14 cellular contexts compared by ENCODE assay signal in the genomic region with DNA sequence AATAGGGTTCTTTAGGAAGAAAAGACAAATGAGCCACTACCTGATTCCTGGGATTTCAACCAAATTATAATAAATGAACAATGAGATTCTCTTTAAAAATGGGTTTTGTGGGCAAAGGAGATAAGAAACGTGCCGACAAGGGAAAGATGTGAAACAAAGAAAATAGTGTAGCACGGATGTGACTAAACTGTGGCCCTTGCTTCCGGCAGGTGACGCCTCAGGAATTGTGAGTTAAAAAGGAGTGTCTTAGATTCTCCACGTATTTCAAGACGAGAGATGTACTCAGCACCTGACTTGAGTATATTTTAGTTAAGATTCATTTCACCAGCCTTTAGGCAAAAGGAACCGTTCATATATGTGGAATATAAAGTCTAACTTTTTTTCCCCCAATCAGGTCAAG.
DNase-seq lines count a peak whose midpoint lies in the region; ATAC-seq and TF ChIP-seq lines count a peak whose summit lies in the region.
"Had no signal": no experiment of that assay in that cellular context is flagged by ENCODE, and none has a peak within 500 bp of the region (broad histone marks: within the 10 kb centered on the region; RNA-seq: fewer than 3 reads in every experiment).

No MANE protein-coding gene starts in this region.

- H3F3A ChIP-seq in SK-N-SH (replicated peaks; ENCODE audit: insufficient read depth), result peaks cover 13% of the 10 kb centered on the region

- H3K27ac ChIP-seq in SK-N-SH (ENCODE audit: low read depth in 2 of 2, low read length in 1 of 2) (peak overlapping the region in 1 of 2 experiments; percentile 67; a peak in 2 of 4 replicates), HCT116 (ENCODE audit: low read depth, low read length) (no peak overlapping the region), SJSA1 (peak overlapping the region; percentile 99), trophoblast cell (ENCODE audit: low read depth, low read length) (no peak overlapping the region)

- no peak overlapping the region for H3K4me3 Mint-ChIP-seq in activated CD4-positive, alpha-beta memory T cell treated with anti-CD3 and anti-CD28 coated beads, Interleukin-2, amount 10 ng/mL, durations not matched to agents 7 days and 5 days
- H3K4me3 Mint-ChIP-seq: CD14-positive monocyte; CD8-positive, alpha-beta T cell had no signal

- intact Hi-C loops in HCT116 (cut with micrococcal nuclease), result no loop called here

- H3K9me3 Mint-ChIP-seq in activated CD4-positive, alpha-beta memory T cell treated with anti-CD3 and anti-CD28 coated beads, Interleukin-2, amount 10 ng/mL, durations not matched to agents 7 days and 5 days, result no peaks in the 10 kb centered on the region
- H3K9me3 Mint-ChIP-seq: CD8-positive, alpha-beta T cell had no signal

- no peak overlapping the region for H2BK120ac ChIP-seq in trophoblast cell (ENCODE audit: insufficient read depth, low read length, poor library complexity)

- no peak overlapping the region for H4K8ac ChIP-seq in trophoblast cell (ENCODE audit: low read depth, low read length)

- H3K36me3 ChIP-seq in SK-N-SH (replicated peaks in 1 of 2; ENCODE audit: control insufficient read depth in 1 of 2, insufficient read depth in 2 of 2, low read length in 1 of 2) (no peaks in the 10 kb centered on the region), HCT116 (ENCODE audit: control insufficient read depth in 1 of 2, insufficient read depth in 2 of 2, low read length in 2 of 2) (no peaks in the 10 kb centered on the region), SJSA1 (no peaks in the 10 kb centered on the region), trophoblast cell (ENCODE audit: control insufficient read depth in 1 of 2, insufficient read depth in 2 of 2, low read length in 2 of 2) (no peaks in the 10 kb centered on the region)
- H3K36me3 ChIP-seq: BE2C had no signal

- no peak for TF ChIP-seq POLR2A in HCT116 (IDR thresholded peaks at IDR 0.05; ENCODE audit: borderline replicate concordance, extremely low read depth, insufficient read depth, insufficient read length)

- no peak overlapping the region for H4K91ac ChIP-seq in trophoblast cell (ENCODE audit: low read depth, low read length)

- H3K4me3 ChIP-seq in SK-N-SH (ENCODE audit: low read depth in 2 of 2, low read length in 1 of 2) (no peak overlapping the region), HCT116 (replicated peaks in 1 of 2; ENCODE audit: low read depth in 1 of 2, low read length in 2 of 2) (no peak overlapping the region), SJSA1 (no peak overlapping the region; the same call in 1 of the 2 replicates), trophoblast cell (ENCODE audit: low read depth, low read length) (no peak overlapping the region)
- H3K4me3 ChIP-seq: GM12878 had no signal

- no peak for TF ChIP-seq RAD21 in SK-N-SH (IDR thresholded peaks at IDR 0.05; ENCODE audit: low read length)
- TF ChIP-seq RAD21 in HCT116 (IDR thresholded peaks at IDR 0.05; ENCODE audit: low read depth), result no peak

- H3K23ac ChIP-seq in trophoblast cell (ENCODE audit: low read length), result no peak overlapping the region

- no peaks in the 10 kb centered on the region for H3K79me2 ChIP-seq in SK-N-SH (ENCODE audit: insufficient read depth)
- H3K79me2 ChIP-seq in HCT116 (ENCODE audit: insufficient read depth, low read length), result no peaks in the 10 kb centered on the region
- no peaks in the 10 kb centered on the region for H3K79me2 ChIP-seq in trophoblast cell (ENCODE audit: control insufficient read depth, insufficient read depth, low read length, poor library complexity)

- H3K18ac ChIP-seq in trophoblast cell (ENCODE audit: low read length), result no peak overlapping the region

- H3K27me3 Mint-ChIP-seq in activated CD4-positive, alpha-beta memory T cell treated with anti-CD3 and anti-CD28 coated beads, Interleukin-2, amount 10 ng/mL, durations not matched to agents 7 days and 5 days, result peaks cover 5% of the 10 kb centered on the region

- H2AK5ac ChIP-seq in trophoblast cell (ENCODE audit: low read length), result no peak overlapping the region

- H3K9me3 ChIP-seq in SK-N-SH (no peaks in the 10 kb centered on the region), HCT116 (ENCODE audit: control insufficient read depth in 1 of 2, insufficient read depth in 1 of 2, low read depth in 1 of 2, low read length in 2 of 2) (no peaks in the 10 kb centered on the region), SJSA1 (replicated peaks) (no peaks in the 10 kb centered on the region), trophoblast cell (ENCODE audit: insufficient read depth, low read depth, low read length) (no peaks in the 10 kb centered on the region)
- H3K9me3 ChIP-seq: BE2C had no signal

- peaks cover 11% of the 10 kb centered on the region for H3K79me1 ChIP-seq in trophoblast cell (ENCODE audit: low read length)

- H3K27ac Mint-ChIP-seq in activated CD4-positive, alpha-beta memory T cell treated with anti-CD3 and anti-CD28 coated beads, Interleukin-2, amount 10 ng/mL, durations not matched to agents 7 days and 5 days, result no peak overlapping the region
- H3K27ac Mint-ChIP-seq: CD14-positive monocyte; CD8-positive, alpha-beta T cell had no signal

- H2BK5ac ChIP-seq in trophoblast cell (ENCODE audit: low read depth, low read length, poor library complexity), result no peak overlapping the region

- H3K9ac ChIP-seq in SK-N-SH (0 out of 2 replicates have a peak overlapping the region, but pooled peaks have one; percentile 45), HCT116 (ENCODE audit: low read length) (no peak overlapping the region), trophoblast cell (ENCODE audit: low read length) (no peak overlapping the region)

- 25% methylated on average over 8 of the region's 8 CpGs for WGBS in SK-N-SH (ENCODE audit: low lambda C conversion rate)
- no CpG with 5 or more reads among the region's 8 CpGs for WGBS in trophoblast cell (ENCODE audit: extremely low coverage, insufficient coverage, insufficient read length)

- no peaks in the 10 kb centered on the region for H4K20me1 ChIP-seq in SK-N-SH (ENCODE audit: insufficient read depth)
- H4K20me1 ChIP-seq in HCT116 (ENCODE audit: insufficient read depth), result no peaks in the 10 kb centered on the region

- POLR2A ChIA-PET in SK-N-SH (lab: Yijun Ruan, JAX), result no interaction called here
- POLR2A ChIA-PET in HCT116 (lab: Charles Lee), result no interaction called here
- POLR2A ChIA-PET in activated CD4-positive, alpha-beta memory T cell treated with anti-CD3 and anti-CD28 coated beads, Interleukin-2, amount 10 ng/mL, durations not matched to agents 7 days and 5 days (lab: Charles Lee), result no interaction called here

- no TSS peak for BruUV-seq in HCT116 (replicated peaks; lab: Mats Ljungman, UMichigan)

- H3K27me3 ChIP-seq in SK-N-SH (ENCODE audit: insufficient read depth), result no peaks in the 10 kb centered on the region
- H3K27me3 ChIP-seq in HCT116 (ENCODE audit: insufficient read depth, low read length), result no peaks in the 10 kb centered on the region
- H3K27me3 ChIP-seq in SJSA1 (replicated peaks), result no peaks in the 10 kb centered on the region
- H3K27me3 ChIP-seq in trophoblast cell (ENCODE audit: insufficient read depth, low read length), result no peaks in the 10 kb centered on the region
- H3K27me3 ChIP-seq: BE2C had no signal

- H3K4me1 ChIP-seq in SK-N-SH (ENCODE audit: control insufficient read depth in 1 of 2, insufficient read depth in 2 of 2, low read depth in 1 of 2, low read length in 1 of 2), result 0 out of 4 replicates have a peak, but pooled peaks cover 0 to 7% of the 10 kb centered on the region in 2 experiments
- peaks cover 20 to 22% of the 10 kb centered on the region in 2 experiments for H3K4me1 ChIP-seq in HCT116 (ENCODE audit: control insufficient read depth in 1 of 2, insufficient read depth in 2 of 2, low read length in 2 of 2)
- peaks cover 46% of the 10 kb centered on the region for H3K4me1 ChIP-seq in SJSA1 (replicated peaks)
- H3K4me1 ChIP-seq in trophoblast cell (ENCODE audit: control insufficient read depth in 1 of 2, insufficient read depth in 2 of 2, low read length in 2 of 2), result peaks cover 12% of the 10 kb centered on the region in 2 experiments
- H3K4me1 ChIP-seq: BE2C had no signal

- H3K9me2 ChIP-seq in SK-N-SH (no peaks in the 10 kb centered on the region), HCT116 (ENCODE audit: insufficient read depth) (no peaks in the 10 kb centered on the region)

- peak overlapping the region; percentile 94 for H2BK12ac ChIP-seq in trophoblast cell (ENCODE audit: low read length)

- no peaks in the 10 kb centered on the region for H3K4me1 Mint-ChIP-seq in activated CD4-positive, alpha-beta memory T cell treated with anti-CD3 and anti-CD28 coated beads, Interleukin-2, amount 10 ng/mL, durations not matched to agents 7 days and 5 days

- H4K12ac ChIP-seq in trophoblast cell (ENCODE audit: low read depth, low read length), result no peak overlapping the region

- TF ChIP-seq EP300 in SK-N-SH (IDR thresholded peaks at IDR 0.05; ENCODE audit: borderline replicate concordance in 1 of 2, low read depth in 1 of 2, low read length in 1 of 2), result no peak

- no peak for DNase-seq in SK-N-SH
- DNase-seq in HCT116 (ENCODE audit: low read depth, low spot score), result no peak
- peak in 1 of 2 experiments; percentile 14 for DNase-seq in SJSA1 (ENCODE audit: low read depth in 1 of 2, low spot score in 2 of 2)
- peak in 1 of 2 donors; percentile 76 for DNase-seq in trophoblast cell
- DNase-seq in activated CD4-positive, alpha-beta memory T cell treated with anti-CD3 and anti-CD28 coated beads, Interleukin-2, amount 10 ng/mL, durations not matched to agents 7 days and 5 days, result no peak
- DNase-seq in HuH-7 (ENCODE audit: low spot score), result no peak
- DNase-seq: BE2C; CD8-positive, alpha-beta T cell; COR-L47; HCEC 1CT had no signal

- H2AFZ ChIP-seq in SK-N-SH (ENCODE audit: low read depth), result no peak overlapping the region
- no peak overlapping the region for H2AFZ ChIP-seq in HCT116 (ENCODE audit: low read depth, low read length, poor library complexity, severe bottlenecking)
- H2AFZ ChIP-seq in trophoblast cell (ENCODE audit: insufficient read depth, low read length, poor library complexity), result no peak overlapping the region

- CTCF ChIA-PET in SK-N-SH (lab: Yijun Ruan, JAX), result no interaction called here
- CTCF ChIA-PET in HCT116 (lab: Charles Lee), result no interaction called here
- CTCF ChIA-PET in activated CD4-positive, alpha-beta memory T cell treated with anti-CD3 and anti-CD28 coated beads, Interleukin-2, amount 10 ng/mL, durations not matched to agents 7 days and 5 days (lab: Charles Lee), result no interaction called here

- no peak for ATAC-seq in SK-N-SH treated with all-trans-retinoic acid at 6 μM for 48 hours
- ATAC-seq in HCT116, result no peak
- no peak for ATAC-seq in HG02798 (IDR thresholded peaks at IDR 0.05; ENCODE audit: poor library complexity, unreplicated experiment)
- ATAC-seq: CD8-positive, alpha-beta T cell; GM12878 had no signal

- TF ChIP-seq CTCF in SK-N-SH (IDR thresholded peaks at IDR 0.05) (no peak), HCT116 (IDR thresholded peaks at IDR 0.05 in 2 of 3, conservative IDR thresholded peaks at IDR 0.05 in 1 of 3; ENCODE audit: borderline replicate concordance in 1 of 3, insufficient read depth in 1 of 3, low read depth in 2 of 3, low read length in 2 of 3) (no peak)

- H3K4me2 ChIP-seq in SK-N-SH (0 out of 2 replicates have a peak overlapping the region, but pooled peaks have one; percentile 60), HCT116 (ENCODE audit: low read length) (no peak overlapping the region), trophoblast cell (ENCODE audit: low read length) (no peak overlapping the region)

- no peak overlapping the region for H3K4ac ChIP-seq in trophoblast cell (ENCODE audit: low read depth, low read length)

- no peak overlapping the region for H3K14ac ChIP-seq in trophoblast cell (ENCODE audit: low read length)

- RAD21 ChIA-PET in HCT116 (lab: Charles Lee; ENCODE audit: low non-redundant PET in 1 of 2, low total read pairs in 2 of 2, uncharacterized antibody in 2 of 2, unreplicated experiment in 2 of 2), result no interaction called here

- H3K36me3 Mint-ChIP-seq in activated CD4-positive, alpha-beta memory T cell treated with anti-CD3 and anti-CD28 coated beads, Interleukin-2, amount 10 ng/mL, durations not matched to agents 7 days and 5 days (ENCODE audit: low read depth), result no peaks in the 10 kb centered on the region
- H3K36me3 Mint-ChIP-seq: CD14-positive monocyte; CD8-positive, alpha-beta T cell had no signal
